23 cellular contexts compared by ENCODE assay signal in genomic region chr9:93910598-93910997, GRCh38. TPM values are rescaled to one million over a fixed set of nuclear protein-coding genes. Genes with fewer than 3 reads are reported as not detected.
DNase-seq lines count a peak whose midpoint lies in the region; ATAC-seq, FAIRE-seq and TF ChIP-seq lines count a peak whose summit lies in the region.
"Had no signal": no experiment of that assay in that cellular context is flagged by ENCODE, and none has a peak within 500 bp of the region (broad histone marks: within the 10 kb centered on the region; RNA-seq: fewer than 3 reads in every experiment).

No MANE protein-coding gene starts in this region.

- H3K4me2 ChIP-seq in OCI-LY1 (ENCODE audit: low read length) (no peak overlapping the region), MM.1S (ENCODE audit: low read depth, low read length) (no peak overlapping the region)

- FAIRE-seq in GM12892 (lab: Jason Lieb, UNC) = no peak
- FAIRE-seq: GM12878, GM18507 had no signal

- H3K36me3 ChIP-seq in OCI-LY1 (ENCODE audit: insufficient read depth, low read length) = no peaks in the 10 kb centered on the region
- no peaks in the 10 kb centered on the region for H3K36me3 ChIP-seq in lower lobe of right lung
- no peaks in the 10 kb centered on the region for H3K36me3 ChIP-seq in MM.1S (replicated peaks; ENCODE audit: insufficient read depth, low read length)
- H3K36me3 ChIP-seq: BE2C, MG63 had no signal

- H3K27ac ChIP-seq in OCI-LY1 (ENCODE audit: low read depth, low read length, poor library complexity, severe bottlenecking) (no peak overlapping the region), lower lobe of right lung (no peak overlapping the region), MM.1S (ENCODE audit: low read length) (no peak overlapping the region)
- H3K27ac ChIP-seq: 22Rv1 had no signal

- peak; percentile 9 for DNase-seq in DMS53 (lab: John Stamatoyannopoulos, UW)
- DNase-seq in DMS53 treated with DMSO at 0.1 percent for 48 hours (lab: John Stamatoyannopoulos, UW; ENCODE audit: unreplicated experiment) = no peak
- DNase-seq in DMS114 treated with DMSO at 0.1 percent for 48 hours (lab: John Stamatoyannopoulos, UW; ENCODE audit: unreplicated experiment) = peak; percentile 0
- DNase-seq in lower lobe of right lung = peak; percentile 20
- DNase-seq in EL = no peak
- DNase-seq in MM.1S = no peak
- DNase-seq in GM12892 (ENCODE audit: insufficient read length) = no peak
- DNase-seq: BE2C; CD4-positive, alpha-beta T cell; DND-41; GDM1; GOT3; Karpas-422; MG63; NCI-H1105; NCI-H187; NCI-H2171; NCI-H748 treated with DMSO at 0.1 percent for 48 hours had no signal

- TF ChIP-seq POLR2A in GM12892 (IDR thresholded peaks at IDR 0.05; ENCODE audit: low read depth, low read length) = no peak

- no peaks in the 10 kb centered on the region for H3K79me2 ChIP-seq in OCI-LY1 (ENCODE audit: insufficient read depth, low read length)
- H3K79me2 ChIP-seq in MM.1S (ENCODE audit: low read length) = no peaks in the 10 kb centered on the region

- H3K9me3 ChIP-seq in OCI-LY1 (ENCODE audit: low read length) (no peaks in the 10 kb centered on the region), lower lobe of right lung (no peaks in the 10 kb centered on the region), MM.1S (replicated peaks; ENCODE audit: insufficient read depth, low read length) (no peaks in the 10 kb centered on the region)
- H3K9me3 ChIP-seq: BE2C, MG63 had no signal

- H3F3A ChIP-seq in OCI-LY1 (ENCODE audit: insufficient read depth, low read length) (no peaks in the 10 kb centered on the region), MM.1S (ENCODE audit: insufficient read depth, low read length) (no peaks in the 10 kb centered on the region)

- no peak for ATAC-seq in lower lobe of right lung
- ATAC-seq: GM12878, Panc1 had no signal

- H3K9ac ChIP-seq in OCI-LY1 (ENCODE audit: low read length) (no peak overlapping the region), MM.1S (ENCODE audit: low read length) (no peak overlapping the region)

- peak; percentile 20; the same call in 1 of the 2 replicates for TF ChIP-seq CTCF in OCI-LY1 (IDR thresholded peaks at IDR 0.05; ENCODE audit: low read length)
- TF ChIP-seq CTCF in lower lobe of right lung (IDR thresholded peaks at IDR 0.05) = no peak
- no peak for TF ChIP-seq CTCF in MM.1S (IDR thresholded peaks at IDR 0.05; ENCODE audit: low read length)

- H3K4me3 ChIP-seq in OCI-LY1 (ENCODE audit: low read depth, low read length, poor library complexity, severe bottlenecking) (no peak overlapping the region), lower lobe of right lung (no peak overlapping the region), MM.1S (ENCODE audit: low read length) (no peak overlapping the region)
- H3K4me3 ChIP-seq: GM12878, MG63 had no signal

- H3K4me1 ChIP-seq in OCI-LY1 (ENCODE audit: insufficient read depth, low read length, severe bottlenecking) = no peaks in the 10 kb centered on the region
- no peaks in the 10 kb centered on the region for H3K4me1 ChIP-seq in lower lobe of right lung
- H3K4me1 ChIP-seq in MM.1S (ENCODE audit: low read length) = no peaks in the 10 kb centered on the region
- H3K4me1 ChIP-seq: BE2C had no signal

- H3K9me2 ChIP-seq in OCI-LY1 (ENCODE audit: low read depth, low read length) = no peaks in the 10 kb centered on the region
- no peaks in the 10 kb centered on the region for H3K9me2 ChIP-seq in MM.1S (replicated peaks; ENCODE audit: insufficient read depth, low read length)

- H2AFZ ChIP-seq in OCI-LY1 (ENCODE audit: low read length) (no peak overlapping the region), MM.1S (ENCODE audit: low read length) (no peak overlapping the region)

- no peaks in the 10 kb centered on the region; the same call in 1 of the 2 replicates for H3K27me3 ChIP-seq in OCI-LY1 (ENCODE audit: insufficient read depth, low read length)
- peaks cover 35% of the 10 kb centered on the region for H3K27me3 ChIP-seq in lower lobe of right lung (ENCODE audit: low read depth)
- no peaks in the 10 kb centered on the region for H3K27me3 ChIP-seq in MM.1S (replicated peaks; ENCODE audit: insufficient read depth, low read length)
- H3K27me3 ChIP-seq: BE2C, MG63 had no signal

- H4K20me1 ChIP-seq in OCI-LY1 (ENCODE audit: insufficient read depth, low read length) = no peaks in the 10 kb centered on the region
- H4K20me1 ChIP-seq in MM.1S (ENCODE audit: insufficient read depth, low read length) = no peaks in the 10 kb centered on the region

- intact Hi-C loops in lower lobe of right lung (cut with DNase I) = no loop called here

RNA-seq across cellular contexts. Expression of gene BARX1, which starts 44.6 kb away (rescaled TPM):
- total RNA-seq in lower lobe of right lung = not detected
- not detected for polyA plus RNA-seq in GM12892 (2012; ENCODE audit: missing spikeins)
- total RNA-seq: GM12878 had no signal
- polyA plus RNA-seq: GM12878 had no signal

Comparison
In these comparisons a context has a peak if more than half of its experiments do, and no peak if none do; other contexts are left out.
1. DNase-seq: peak in DMS53 (single experiment), DMS114 treated with DMSO at 0.1 percent for 48 hours (single experiment) and lower lobe of right lung (single experiment); none in DMS53 treated with DMSO at 0.1 percent for 48 hours (single experiment), EL (single experiment), MM.1S (single experiment) and GM12892 (single experiment).